In genomic region chr19:48514123-48514458, GRCh38 we compare ENCODE assay signal across 7 cellular contexts. TPM values are rescaled to one million over a fixed set of nuclear protein-coding genes. Genes with fewer than 3 reads are reported as not detected.
A peak's percentile ranks its signal among the peaks of the same experiment; 100 is the strongest.
DNase-seq lines count a peak whose midpoint lies in the region; ATAC-seq and TF ChIP-seq lines count a peak whose summit lies in the region.

No MANE protein-coding gene starts in this region.

- intact Hi-C loops in esophagus muscularis mucosa (cut with DNase I) = no loop called here
- intact Hi-C loops in left lung (cut with DNase I) = no loop called here

- TF ChIP-seq EP300 in esophagus muscularis mucosa (IDR thresholded peaks at IDR 0.05) = no peak

- H3K27me3 ChIP-seq in MG63 (peaks cover 11% of the 10 kb centered on the region), esophagus muscularis mucosa (peaks cover 0 to 41% (median 29%) of the 10 kb centered on the region in 4 donors), skeletal muscle satellite cell (ENCODE audit: control insufficient read depth, insufficient read depth, low read length) (peaks cover 50% of the 10 kb centered on the region), left lung (peaks cover 29 to 52% of the 10 kb centered on the region in 2 donors)

- H3K36me3 ChIP-seq in MG63 (no peaks in the 10 kb centered on the region), esophagus muscularis mucosa (no peaks in the 10 kb centered on the region), skeletal muscle satellite cell (ENCODE audit: insufficient read depth, low read length) (no peaks in the 10 kb centered on the region), left lung (no peaks in the 10 kb centered on the region)

- DNase-seq in MG63 (no peak), esophagus muscularis mucosa (ENCODE audit: extremely low spot score) (no peak), left lung (no peak)

- H3K9me3 ChIP-seq in MG63 (no peaks in the 10 kb centered on the region), esophagus muscularis mucosa (no peaks in the 10 kb centered on the region), skeletal muscle satellite cell (replicated peaks; ENCODE audit: low read length) (no peaks in the 10 kb centered on the region), left lung (no peaks in the 10 kb centered on the region)

- H3K4me2 ChIP-seq in skeletal muscle satellite cell (ENCODE audit: low read length) = peak overlapping the region; percentile 88

- H3K4me3 ChIP-seq in GM12875 (ENCODE audit: low read depth, low read length) (peak overlapping the region; percentile 63), MG63 (peak overlapping the region; percentile 49; the same call in 1 of the 2 replicates), esophagus muscularis mucosa (peak overlapping the region; percentile 56 to 75 (median 61)), skeletal muscle satellite cell (ENCODE audit: low read length) (peak overlapping the region; percentile 71), left lung (peak overlapping the region in 1 of 2 donors; percentile 48)

- TF ChIP-seq CTCF in GM12875 (IDR thresholded peaks at IDR 0.05; ENCODE audit: borderline replicate concordance, insufficient read depth, low read depth, low read length) (no peak), esophagus muscularis mucosa (IDR thresholded peaks at IDR 0.05) (no peak), left lung (IDR thresholded peaks at IDR 0.05) (no peak)

- H3K27ac ChIP-seq in esophagus muscularis mucosa (replicated peaks in 1 of 4) (no peak overlapping the region), left lung (no peak overlapping the region)

- ATAC-seq in left lung = no peak
- no peak for ATAC-seq in GM18870 (IDR thresholded peaks at IDR 0.05; ENCODE audit: unreplicated experiment)
- ATAC-seq in GM18517 (IDR thresholded peaks at IDR 0.05; ENCODE audit: unreplicated experiment) = no peak

- no peak for TF ChIP-seq POLR2A in esophagus muscularis mucosa (IDR thresholded peaks at IDR 0.05; ENCODE audit: low read depth)

- H3K9ac ChIP-seq in skeletal muscle satellite cell (ENCODE audit: low read depth, low read length) = no peak overlapping the region

- H3K4me1 ChIP-seq in esophagus muscularis mucosa (peaks cover 12 to 35% (median 23%) of the 10 kb centered on the region in 4 donors), skeletal muscle satellite cell (ENCODE audit: control insufficient read depth, insufficient read depth, low read length) (peaks cover 8% of the 10 kb centered on the region), left lung (peaks cover 0 to 23% of the 10 kb centered on the region in 2 donors)

- 48% methylated on average over 9 of the region's 11 CpGs for WGBS in esophagus muscularis mucosa

RNA-seq across cellular contexts. Expression of gene LMTK3, which starts 2.5 kb away (rescaled TPM):
- not detected in 2 replicates for total RNA-seq in MG63 (2014; rRNA removed; shearing (Covaris generic); ENCODE audit: low replicate concordance)
- total RNA-seq in esophagus muscularis mucosa (under 1 TPM; 0.17 to 0.57 (median 0.37) TPM), left lung (1 to 10 TPM; 4.4 to 9.5 TPM)
- total RNA-seq in skeletal muscle satellite cell (2012; rRNA removed) = 0.22 and 0.51 TPM in 2 replicates

RNA-seq across cellular contexts. Expression of gene SULT2B1, which starts 37.9 kb away (rescaled TPM):
- 0.49 TPM in 1 of 2 replicates, not detected in the other for total RNA-seq in MG63 (2014; rRNA removed; shearing (Covaris generic); ENCODE audit: low replicate concordance)
- total RNA-seq in esophagus muscularis mucosa = 1 to 10 TPM in 1 of 4 donors, not detected in 3; 1.0 TPM
- total RNA-seq in skeletal muscle satellite cell (2012; rRNA removed) = not detected in 2 replicates
- total RNA-seq in left lung = 1 to 10 TPM; 2.8 to 6.3 TPM

RNA-seq across cellular contexts. Expression of gene CYTH2, which starts 44.9 kb away (rescaled TPM):
- 84.7 and 163 TPM in 2 replicates for total RNA-seq in MG63 (2014; rRNA removed; shearing (Covaris generic); ENCODE audit: low replicate concordance)
- total RNA-seq in esophagus muscularis mucosa = 10 to 100 TPM; 40.1 to 50.7 (median 48.4) TPM
- 21.5 and 23.8 TPM in 2 replicates for total RNA-seq in skeletal muscle satellite cell (2012; rRNA removed)
- 10 to 100 TPM; 49.8 to 65.9 TPM for total RNA-seq in left lung

RNA-seq across cellular contexts. Expression of gene KCNJ14, which starts 58.7 kb away (rescaled TPM):
- total RNA-seq in MG63 (2014; rRNA removed; shearing (Covaris generic); ENCODE audit: low replicate concordance) = 0.22 and 0.43 TPM in 2 replicates
- total RNA-seq in esophagus muscularis mucosa = under 1 TPM; 0.42 to 0.86 (median 0.51) TPM
- total RNA-seq in skeletal muscle satellite cell (2012; rRNA removed) = 0.44 and 0.76 TPM in 2 replicates
- total RNA-seq in left lung = under 1 TPM; 0.52 to 0.61 TPM
